ENCODE assay signal across 15 cellular contexts in genomic region chr4:96486563-96486962, GRCh38.
DNase-seq lines count a peak whose midpoint lies in the region; ATAC-seq, FAIRE-seq and TF ChIP-seq lines count a peak whose summit lies in the region.
"Had no signal": no experiment of that assay in that cellular context is flagged by ENCODE, and none has a peak within 500 bp of the region (broad histone marks: within the 10 kb centered on the region; RNA-seq: fewer than 3 reads in every experiment).

No MANE protein-coding gene starts in this region.

- 0 out of 4 replicates have a peak overlapping the region, but pooled peaks of 1 of the 2 experiments have one; percentile 21 for H3K4me2 ChIP-seq in H1 (ENCODE audit: insufficient read depth in 1 of 2, low read depth in 2 of 2, low read length in 2 of 2)
- H3K4me2 ChIP-seq: BLaER1 treated with 17β-estradiol and CSF1 and Interleukin-3, amounts not matched to agents 10 nM and 100 nM had no signal

- no peak overlapping the region for H2AFZ ChIP-seq in H1 (ENCODE audit: low read length)

- ATAC-seq in thoracic aorta (ENCODE audit: insufficient number of reproducible peaks, low FRiP score, low read depth) (peak; percentile 54), left lobe of liver (no peak)
- ATAC-seq: CD8-positive, alpha-beta T cell; HCT116 had no signal

- TF ChIP-seq RAD21 in H1 (IDR thresholded peaks at IDR 0.05 in 1 of 2, conservative IDR thresholded peaks at IDR 0.05 in 1 of 2; ENCODE audit: low read depth in 2 of 2, low read length in 2 of 2), result no peak

- no peaks in the 10 kb centered on the region for H3K79me1 ChIP-seq in H1 (ENCODE audit: low read depth, low read length)

- no peak overlapping the region for H3K18ac ChIP-seq in H1 (ENCODE audit: extremely low read depth, low read length)

- H3K27ac ChIP-seq in HUES64 (ENCODE audit: low read depth, low read length) (peak overlapping the region; percentile 49; the same call in 1 of the 2 replicates), H1 (ENCODE audit: low read depth, low read length) (no peak overlapping the region), thoracic aorta (no peak overlapping the region)
- H3K27ac ChIP-seq: BLaER1 treated with 17β-estradiol and CSF1 and Interleukin-3, amounts not matched to agents 10 nM and 100 nM had no signal

- H2BK5ac ChIP-seq in H1 (ENCODE audit: low read depth, low read length), result no peak overlapping the region

- no peak overlapping the region for H3K56ac ChIP-seq in H1 (replicated peaks; ENCODE audit: insufficient read length, low read depth, low read length)

- H3K9me3 ChIP-seq in HUES64 (ENCODE audit: insufficient read depth, low read depth, low read length) (peaks cover 7% of the 10 kb centered on the region), H1 (ENCODE audit: insufficient read depth in 2 of 2, low read depth in 1 of 2, low read length in 1 of 2) (peaks cover 7 to 11% of the 10 kb centered on the region in 2 experiments; a peak in 3 of 4 replicates), thoracic aorta (no peaks in the 10 kb centered on the region)

- POLR2A ChIA-PET in H1 (lab: Charles Lee; ENCODE audit: partially characterized antibody), result no interaction called here

- no peak overlapping the region for H3K23ac ChIP-seq in H1 (ENCODE audit: insufficient read length)

- H3K4me3 ChIP-seq in H7 (ENCODE audit: insufficient read depth, low read depth, low read length) (no peak overlapping the region), HUES64 (ENCODE audit: low read length) (no peak overlapping the region), H1 (ENCODE audit: extremely low read depth in 1 of 4, insufficient read depth in 2 of 4, low read depth in 3 of 4, low read length in 4 of 4) (no peak overlapping the region), thoracic aorta (no peak overlapping the region)
- H3K4me3 ChIP-seq: BLaER1 treated with 17β-estradiol and CSF1 and Interleukin-3, amounts not matched to agents 10 nM and 100 nM had no signal

- H3K9ac ChIP-seq in HUES64 (ENCODE audit: low read depth, low read length), result no peak overlapping the region
- H3K9ac ChIP-seq in H1 (replicated peaks in 1 of 4; ENCODE audit: extremely low read depth in 1 of 4, low read depth in 3 of 4, low read length in 3 of 4), result no peak overlapping the region
- H3K9ac ChIP-seq: BLaER1 treated with 17β-estradiol and CSF1 and Interleukin-3, amounts not matched to agents 10 nM and 100 nM had no signal

- H3K79me2 ChIP-seq in H1 (ENCODE audit: control insufficient read depth in 1 of 2, insufficient read depth in 2 of 2, low read length in 2 of 2), result no peaks in the 10 kb centered on the region

- TF ChIP-seq POLR2A in H1 (IDR thresholded peaks at IDR 0.05; ENCODE audit: control extremely low read depth in 1 of 2, low read depth in 2 of 2, low read length in 2 of 2), result no peak

- no peak for TF ChIP-seq EP300 in H1 (IDR thresholded peaks at IDR 0.05; ENCODE audit: borderline replicate concordance in 1 of 2, low read depth in 2 of 2, low read length in 2 of 2)

- H2BK120ac ChIP-seq in H1 (replicated peaks; ENCODE audit: low read depth, low read length), result no peak overlapping the region

- H4K5ac ChIP-seq in H1 (ENCODE audit: insufficient read length, low read depth, low read length), result no peak overlapping the region

- H3K23me2 ChIP-seq in H1 (ENCODE audit: low read depth, low read length), result no peaks in the 10 kb centered on the region

- TF ChIP-seq CTCF in H1 (IDR thresholded peaks at IDR 0.05; ENCODE audit: control extremely low read depth in 1 of 3, insufficient read depth in 1 of 3, low read depth in 1 of 3, low read length in 3 of 3) (no peak), thoracic aorta (IDR thresholded peaks at IDR 0.05) (no peak)

- H3K27me3 ChIP-seq in H7 (ENCODE audit: control insufficient read depth, insufficient read depth, low read length) (no peaks in the 10 kb centered on the region), HUES64 (ENCODE audit: insufficient read depth, low read length) (no peaks in the 10 kb centered on the region), H1 (replicated peaks in 1 of 4; ENCODE audit: control insufficient read depth in 3 of 4, extremely low read depth in 1 of 4, insufficient read depth in 3 of 4, low read length in 3 of 4) (no peaks in the 10 kb centered on the region), thoracic aorta (replicated peaks; ENCODE audit: insufficient read depth) (no peaks in the 10 kb centered on the region)
- H3K27me3 ChIP-seq: BLaER1 treated with 17β-estradiol and CSF1 and Interleukin-3, amounts not matched to agents 10 nM and 100 nM had no signal

- H3K4ac ChIP-seq in H1 (replicated peaks; ENCODE audit: insufficient read length, low read depth, low read length), result no peak overlapping the region

- FAIRE-seq in H1 (lab: Jason Lieb, UNC) (no peak), frontal cortex (lab: Jason Lieb, UNC) (no peak)
- FAIRE-seq: HTR-8/SVneo had no signal

- H3K36me3 ChIP-seq in H7 (replicated peaks; ENCODE audit: control insufficient read depth, insufficient read depth, low read length), result peaks cover 1% of the 10 kb centered on the region; the same call in 1 of the 2 replicates
- no peaks in the 10 kb centered on the region for H3K36me3 ChIP-seq in HUES64 (ENCODE audit: insufficient read depth, low read length)
- peaks cover 0 to 5% (median 1%) of the 10 kb centered on the region in 4 experiments; a peak in 2 of 8 replicates for H3K36me3 ChIP-seq in H1 (ENCODE audit: control insufficient read depth in 2 of 4, insufficient read depth in 4 of 4, low read length in 3 of 4)
- no peaks in the 10 kb centered on the region for H3K36me3 ChIP-seq in thoracic aorta
- H3K36me3 ChIP-seq: BLaER1 treated with 17β-estradiol and CSF1 and Interleukin-3, amounts not matched to agents 10 nM and 100 nM had no signal

- no peak overlapping the region for H3K14ac ChIP-seq in H1 (ENCODE audit: insufficient read length)

- DNase-seq in H7 (peak; percentile 4), H1 (ENCODE audit: low read depth in 1 of 2, low spot score in 2 of 2) (no peak), thoracic aorta (ENCODE audit: low spot score) (no peak), frontal cortex (ENCODE audit: low spot score in 2 of 2) (no peak), left lobe of liver (ENCODE audit: low spot score) (no peak)
- DNase-seq in activated CD4-positive, alpha-beta T cell treated with anti-CD3 and anti-CD28 coated beads, Interleukin-2, amount 50 U/mL, for 48 hours, result no peak
- DNase-seq: Calu3; CD8-positive, alpha-beta T cell; DMS79 treated with DMSO at 0.1 percent for 48 hours; GF-D8; HFFc6 had no signal

- no peak overlapping the region for H2BK12ac ChIP-seq in H1 (ENCODE audit: low read depth, low read length)

- CTCF ChIA-PET in H1 (lab: Charles Lee; ENCODE audit: partially characterized antibody), result no interaction called here

- H3K4me1 ChIP-seq in HUES64 (ENCODE audit: insufficient read depth, low read length) (peaks cover 9% of the 10 kb centered on the region), H1 (replicated peaks in 1 of 4; ENCODE audit: control insufficient read depth in 3 of 4, insufficient read depth in 4 of 4, low read length in 3 of 4) (peaks cover 0 to 3% (median 1%) of the 10 kb centered on the region in 4 experiments; a peak in 2 of 7 replicates), thoracic aorta (ENCODE audit: control insufficient read depth in 1 of 2, low read depth in 2 of 2) (no peaks in the 10 kb centered on the region)
- H3K4me1 ChIP-seq: BLaER1 treated with 17β-estradiol and CSF1 and Interleukin-3, amounts not matched to agents 10 nM and 100 nM had no signal

- no peak overlapping the region for H4K8ac ChIP-seq in H1 (ENCODE audit: extremely low read depth, insufficient read depth, low read length)

- no peaks in the 10 kb centered on the region for H4K20me1 ChIP-seq in H1 (replicated peaks in 1 of 2; ENCODE audit: control insufficient read depth in 1 of 2, insufficient read depth in 2 of 2, low read length in 2 of 2)
- H4K20me1 ChIP-seq: BLaER1 treated with 17β-estradiol and CSF1 and Interleukin-3, amounts not matched to agents 10 nM and 100 nM had no signal

- no peak overlapping the region for H2BK20ac ChIP-seq in H1 (ENCODE audit: low read length)

- no peak overlapping the region for H4K91ac ChIP-seq in H1 (replicated peaks; ENCODE audit: insufficient read length, low read length)

- no peak overlapping the region for H2AK5ac ChIP-seq in H1 (ENCODE audit: low read depth, low read length)

- no peak overlapping the region for H2BK15ac ChIP-seq in H1 (ENCODE audit: low read length)

TF ChIP-seq in H1, 55 proteins besides CTCF, POLR2A, EP300 and RAD21:
- TF ChIP-seq CEBPB (IDR thresholded peaks at IDR 0.05; ENCODE audit: low read depth, low read length) (peak; percentile 85), TCF12 (IDR thresholded peaks at IDR 0.05; ENCODE audit: low read depth, low read length) (peak; percentile 28; the same call in 1 of the 2 replicates), MAX (IDR thresholded peaks at IDR 0.05) (no peak)
